Comparison of ENCODE assay signal across 36 cellular contexts in genomic region chr16:81221731-81222130, GRCh38. TPM values are rescaled to one million over a fixed set of nuclear protein-coding genes. Genes with fewer than 3 reads are reported as not detected.
"Had no signal": no experiment of that assay in that cellular context is flagged by ENCODE, and none has a peak within 500 bp of the region (broad histone marks: within the 10 kb centered on the region; RNA-seq: fewer than 3 reads in every experiment).

No MANE protein-coding gene starts in this region.

- DNase-seq: Karpas-422, Kasumi-1, MG63, MM.1S, MV-4-11, NCI-H1048, NCI-H1092, NCI-H1092 treated with DMSO at 0.1 percent for 48 hours, NCI-H1105, NCI-H1105 treated with DMSO at 0.1 percent for 48 hours, NCI-H1417, NCI-H1417 treated with DMSO at 0.1 percent for 48 hours, NCI-H1436, NCI-H1436 treated with DMSO at 0.1 percent for 48 hours, NCI-H146, NCI-H1694, NCI-H1694 treated with DMSO at 0.1 percent for 48 hours, NCI-H187, NCI-H187 treated with DMSO at 0.1 percent for 48 hours, NCI-H1930, NCI-H2029, NCI-H2029 treated with DMSO at 0.1 percent for 48 hours, NCI-H2081, NCI-H2081 treated with DMSO at 0.1 percent for 48 hours, NCI-H2107, NCI-H2171, NCI-H2227 treated with DMSO at 0.1 percent for 48 hours, NCI-H226, NCI-H345, NCI-H446, NCI-H446 treated with DMSO at 0.1 percent for 48 hours, NCI-H510A, NCI-H510A treated with DMSO at 0.1 percent for 48 hours had no signal

- H3K36me3 ChIP-seq: MG63 had no signal

- H3K27me3 ChIP-seq: MG63 had no signal

- H3K4me3 ChIP-seq: MG63 had no signal

RNA-seq across cellular contexts. Expression of gene BCO1, which starts 16.8 kb away (rescaled TPM):
- total RNA-seq: LHCN-M2, MCF 10A, NCI-H460 had no signal
